17 cellular contexts compared by ENCODE assay signal in genomic region chr1:46196609-46197008, GRCh38. TPM values are rescaled to one million over a fixed set of nuclear protein-coding genes. Genes with fewer than 3 reads are reported as not detected.
DNase-seq lines count a peak whose midpoint lies in the region; TF ChIP-seq lines count a peak whose summit lies in the region.
"Had no signal": no experiment of that assay in that cellular context is flagged by ENCODE, and none has a peak within 500 bp of the region (broad histone marks: within the 10 kb centered on the region; RNA-seq: fewer than 3 reads in every experiment).

No MANE protein-coding gene starts in this region.

- no peaks in the 10 kb centered on the region for H3F3A ChIP-seq in Loucy (ENCODE audit: low read depth)

- no peaks in the 10 kb centered on the region for H3K9me2 ChIP-seq in Loucy (replicated peaks; ENCODE audit: low read depth, low read length)

- peaks cover 6% of the 10 kb centered on the region for H3K36me3 Mint-ChIP-seq in activated CD4-positive, alpha-beta T cell treated with anti-CD3 and anti-CD28 coated beads, Interleukin-2, amount 10 ng/mL, durations not matched to agents 7 days and 5 days (ENCODE audit: low read depth)
- H3K36me3 Mint-ChIP-seq: activated CD8-positive, alpha-beta memory T cell treated with anti-CD3 and anti-CD28 coated beads, Interleukin-2, amount 10 ng/mL, durations not matched to agents 7 days and 5 days had no signal

- H3K4me3 Mint-ChIP-seq in activated CD4-positive, alpha-beta T cell treated with anti-CD3 and anti-CD28 coated beads, Interleukin-2, amount 10 ng/mL, durations not matched to agents 7 days and 5 days = peak overlapping the region; percentile 80

- H3K36me3 ChIP-seq in Loucy (ENCODE audit: insufficient read depth, low read length) (peaks cover 4% of the 10 kb centered on the region; the same call in 1 of the 2 replicates), neuronal stem cell (replicated peaks in 1 of 2; ENCODE audit: control insufficient read depth in 2 of 2, insufficient read depth in 2 of 2, low read length in 2 of 2) (peaks cover 32 to 54% of the 10 kb centered on the region in 2 donors)
- H3K36me3 ChIP-seq: SJCRH30 had no signal

- peak overlapping the region; percentile 89 for H3K4me2 ChIP-seq in Loucy (ENCODE audit: low read depth, low read length, poor library complexity, severe bottlenecking)
- no peak overlapping the region for H3K4me2 ChIP-seq in neuronal stem cell (ENCODE audit: insufficient read depth, low read length, poor library complexity, severe bottlenecking)

- H3K79me1 ChIP-seq in neuronal stem cell (ENCODE audit: low read depth, low read length) = peaks cover 7% of the 10 kb centered on the region

- H3K9ac ChIP-seq in Loucy (ENCODE audit: low read depth, low read length, poor library complexity, severe bottlenecking) = peak overlapping the region; percentile 75
- no peak overlapping the region for H3K9ac ChIP-seq in neuronal stem cell (ENCODE audit: low read depth, low read length, poor library complexity)

- H2BK120ac ChIP-seq in neuronal stem cell (ENCODE audit: low read depth, low read length) = no peak overlapping the region

- no peak overlapping the region for H3K18ac ChIP-seq in neuronal stem cell (ENCODE audit: low read length)

- H4K91ac ChIP-seq in neuronal stem cell (ENCODE audit: low read depth, low read length, poor library complexity) = no peak overlapping the region

- no peak overlapping the region for H2BK12ac ChIP-seq in neuronal stem cell (ENCODE audit: low read length)

- H3K9me3 ChIP-seq in Loucy (ENCODE audit: insufficient read depth, low read depth, low read length) = no peaks in the 10 kb centered on the region
- no peaks in the 10 kb centered on the region for H3K9me3 ChIP-seq in neuronal stem cell (replicated peaks in 1 of 2; ENCODE audit: control insufficient read depth in 2 of 2, insufficient read depth in 1 of 2, low read depth in 1 of 2, low read length in 2 of 2)
- H3K9me3 ChIP-seq: adrenal gland, colonic mucosa, SJCRH30 had no signal

- no peak overlapping the region for H3K27ac Mint-ChIP-seq in activated CD4-positive, alpha-beta T cell treated with anti-CD3 and anti-CD28 coated beads, Interleukin-2, amount 10 ng/mL, durations not matched to agents 7 days and 5 days
- H3K27ac Mint-ChIP-seq: activated CD8-positive, alpha-beta memory T cell treated with anti-CD3 and anti-CD28 coated beads, Interleukin-2, amount 10 ng/mL, durations not matched to agents 7 days and 5 days had no signal

- CTCF ChIA-PET in activated CD4-positive, alpha-beta T cell treated with anti-CD3 and anti-CD28 coated beads, Interleukin-2, amount 10 ng/mL, durations not matched to agents 7 days and 5 days (lab: Charles Lee) = no interaction called here

- H4K20me1 ChIP-seq in Loucy (ENCODE audit: insufficient read depth, low read length, poor library complexity, severe bottlenecking) = no peaks in the 10 kb centered on the region

- H3K23ac ChIP-seq in neuronal stem cell (ENCODE audit: low read depth, low read length, poor library complexity) = no peak overlapping the region

- H3K14ac ChIP-seq in neuronal stem cell (ENCODE audit: low read length) = no peak overlapping the region

- no peak for DNase-seq in activated CD4-positive, alpha-beta T cell treated with anti-CD3 and anti-CD28 coated beads, Interleukin-2, amount 10 ng/mL, durations not matched to agents 7 days and 5 days
- no peak for DNase-seq in activated CD4-positive, alpha-beta T cell treated with anti-CD3 and anti-CD28 coated beads, Interleukin-2, amount 50 U/mL, for 4 hours
- DNase-seq in coronary artery (ENCODE audit: low spot score) (no peak), neuronal stem cell (ENCODE audit: low spot score) (no peak), DMS153 treated with DMSO at 0.1 percent for 48 hours (lab: John Stamatoyannopoulos, UW; ENCODE audit: unreplicated experiment) (no peak), NCI-H446 treated with DMSO at 0.1 percent for 48 hours (lab: John Stamatoyannopoulos, UW) (no peak), DMS 273 (lab: John Stamatoyannopoulos, UW; ENCODE audit: unreplicated experiment) (no peak)
- DNase-seq: activated CD8-positive, alpha-beta memory T cell treated with anti-CD3 and anti-CD28 coated beads, Interleukin-2, amount 10 ng/mL, durations not matched to agents 7 days and 5 days; adrenal gland; colonic mucosa; DMS 273 treated with DMSO at 0.1 percent for 48 hours; erythroblast; GOT3; NK-92 treated with Interleukin-12 subunit alpha and Interleukin-12 subunit beta, amount 100 ng/mL, for 24 hours; right cardiac atrium; SJCRH30 had no signal

- H3K27ac ChIP-seq in coronary artery (no peak overlapping the region), neuronal stem cell (replicated peaks; ENCODE audit: low read length) (no peak overlapping the region)
- H3K27ac ChIP-seq: colonic mucosa, SJCRH30 had no signal

- H3K4me3 ChIP-seq in Loucy (ENCODE audit: low read length, poor library complexity, severe bottlenecking) = peak overlapping the region; percentile 76
- H3K4me3 ChIP-seq in coronary artery = peak overlapping the region; percentile 89
- no peak overlapping the region for H3K4me3 ChIP-seq in neuronal stem cell (ENCODE audit: low read length in 2 of 2)
- H3K4me3 ChIP-seq: colonic mucosa, SJCRH30 had no signal

- H4K8ac ChIP-seq in neuronal stem cell (ENCODE audit: low read depth, low read length) = no peak overlapping the region

- no peak overlapping the region for H3K4ac ChIP-seq in neuronal stem cell (ENCODE audit: low read length)

- H3K4me1 Mint-ChIP-seq in activated CD4-positive, alpha-beta T cell treated with anti-CD3 and anti-CD28 coated beads, Interleukin-2, amount 10 ng/mL, durations not matched to agents 7 days and 5 days = peaks cover 23% of the 10 kb centered on the region

- TF ChIP-seq CTCF in Loucy (conservative IDR thresholded peaks at IDR 0.05; ENCODE audit: low read length) (no peak), coronary artery (IDR thresholded peaks at IDR 0.05) (no peak)

- no peaks in the 10 kb centered on the region for H3K27me3 Mint-ChIP-seq in activated CD4-positive, alpha-beta T cell treated with anti-CD3 and anti-CD28 coated beads, Interleukin-2, amount 10 ng/mL, durations not matched to agents 7 days and 5 days
- H3K27me3 Mint-ChIP-seq: activated CD8-positive, alpha-beta memory T cell treated with anti-CD3 and anti-CD28 coated beads, Interleukin-2, amount 10 ng/mL, durations not matched to agents 7 days and 5 days had no signal

- H3K4me1 ChIP-seq in Loucy (ENCODE audit: insufficient read depth, low read length, poor library complexity, severe bottlenecking) (peaks cover 15% of the 10 kb centered on the region), neuronal stem cell (ENCODE audit: control insufficient read depth in 2 of 2, insufficient read depth in 1 of 2, low read depth in 1 of 2, low read length in 2 of 2) (peaks cover 8 to 10% of the 10 kb centered on the region in 2 donors)
- H3K4me1 ChIP-seq: SJCRH30 had no signal

- no peak overlapping the region for H2BK5ac ChIP-seq in neuronal stem cell (ENCODE audit: low read length)

- no CpG with 5 or more reads among the region's 9 CpGs for WGBS in neuronal stem cell (ENCODE audit: extremely low coverage in 2 of 2, insufficient read length in 2 of 2, insufficient replicate concordance in 1 of 2), 2 donors

- H3K27me3 ChIP-seq in Loucy (ENCODE audit: insufficient read depth, low read length, poor library complexity, severe bottlenecking) = no peaks in the 10 kb centered on the region
- no peaks in the 10 kb centered on the region for H3K27me3 ChIP-seq in neuronal stem cell (ENCODE audit: control insufficient read depth in 3 of 3, insufficient read depth in 3 of 3, low read depth in 1 of 3, low read length in 3 of 3)
- H3K27me3 ChIP-seq: adrenal gland, colonic mucosa, SJCRH30 had no signal

- no peaks in the 10 kb centered on the region for H3K9me3 Mint-ChIP-seq in activated CD4-positive, alpha-beta T cell treated with anti-CD3 and anti-CD28 coated beads, Interleukin-2, amount 10 ng/mL, durations not matched to agents 7 days and 5 days

- POLR2A ChIA-PET in activated CD4-positive, alpha-beta T cell treated with anti-CD3 and anti-CD28 coated beads, Interleukin-2, amount 10 ng/mL, durations not matched to agents 7 days and 5 days (lab: Charles Lee) = no interaction called here

- peaks cover 7% of the 10 kb centered on the region; the same call in 1 of the 2 replicates for H3K79me2 ChIP-seq in Loucy (ENCODE audit: insufficient read depth, low read length)

- H2BK15ac ChIP-seq in neuronal stem cell (ENCODE audit: low read length) = no peak overlapping the region

- no peak overlapping the region for H2AFZ ChIP-seq in Loucy (ENCODE audit: low read length)
- H2AFZ ChIP-seq in neuronal stem cell (ENCODE audit: low read length) = no peak overlapping the region

- H2AK5ac ChIP-seq in neuronal stem cell (ENCODE audit: low read depth, low read length) = peak overlapping the region; percentile 89

RNA-seq across cellular contexts. Expression of gene POMGNT1, which starts 1.6 kb away (rescaled TPM):
- total RNA-seq in activated CD4-positive, alpha-beta T cell treated with anti-CD3 and anti-CD28 coated beads, Interleukin-2, amount 10 ng/mL, durations not matched to agents 7 days and 5 days = 10 to 100 TPM; 32.0 to 33.4 TPM
- polyA plus RNA-seq in neuronal stem cell (2013, experiment 1 of 2) = 61.7 TPM
- polyA plus RNA-seq in neuronal stem cell (2013, experiment 2 of 2) = 64.1 TPM

RNA-seq across cellular contexts. Expression of gene LURAP1, which starts 6.5 kb away (rescaled TPM):
- total RNA-seq in activated CD4-positive, alpha-beta T cell treated with anti-CD3 and anti-CD28 coated beads, Interleukin-2, amount 10 ng/mL, durations not matched to agents 7 days and 5 days = not detected
- polyA plus RNA-seq in neuronal stem cell (2013, experiment 1 of 2) = 2.2 TPM
- 2.5 TPM for polyA plus RNA-seq in neuronal stem cell (2013, experiment 2 of 2)
- total RNA-seq: activated CD8-positive, alpha-beta memory T cell treated with anti-CD3 and anti-CD28 coated beads, Interleukin-2, amount 10 ng/mL, durations not matched to agents 7 days and 5 days had no signal

RNA-seq across cellular contexts. Expression of gene P3R3URF, which starts 20.3 kb away (rescaled TPM):
- total RNA-seq in activated CD4-positive, alpha-beta T cell treated with anti-CD3 and anti-CD28 coated beads, Interleukin-2, amount 10 ng/mL, durations not matched to agents 7 days and 5 days = not detected
- polyA plus RNA-seq in neuronal stem cell (2013, experiment 1 of 2) = not detected
- not detected for polyA plus RNA-seq in neuronal stem cell (2013, experiment 2 of 2)
- total RNA-seq: activated CD8-positive, alpha-beta memory T cell treated with anti-CD3 and anti-CD28 coated beads, Interleukin-2, amount 10 ng/mL, durations not matched to agents 7 days and 5 days; adrenal gland; colonic mucosa; right cardiac atrium; SJCRH30 had no signal
- polyA plus RNA-seq: adrenal gland, right cardiac atrium had no signal

RNA-seq across cellular contexts. Expression of gene TSPAN1, which starts 21.7 kb away (rescaled TPM):
- not detected for total RNA-seq in activated CD4-positive, alpha-beta T cell treated with anti-CD3 and anti-CD28 coated beads, Interleukin-2, amount 10 ng/mL, durations not matched to agents 7 days and 5 days
- polyA plus RNA-seq in neuronal stem cell (2013, experiment 1 of 2) = not detected
- polyA plus RNA-seq in neuronal stem cell (2013, experiment 2 of 2) = not detected
- total RNA-seq: activated CD8-positive, alpha-beta memory T cell treated with anti-CD3 and anti-CD28 coated beads, Interleukin-2, amount 10 ng/mL, durations not matched to agents 7 days and 5 days; SJCRH30 had no signal

RNA-seq across cellular contexts. Expression of gene RAD54L, which starts 51.0 kb away (rescaled TPM):
- 10 to 100 TPM; 46.7 to 54.0 TPM for total RNA-seq in activated CD4-positive, alpha-beta T cell treated with anti-CD3 and anti-CD28 coated beads, Interleukin-2, amount 10 ng/mL, durations not matched to agents 7 days and 5 days
- 16.4 TPM for polyA plus RNA-seq in neuronal stem cell (2013, experiment 1 of 2)
- polyA plus RNA-seq in neuronal stem cell (2013, experiment 2 of 2) = 16.6 TPM

Comparison
In these comparisons a context has a peak if more than half of its experiments do, and no peak if none do; other contexts are left out.
1. H3K4me3 ChIP-seq: peak in Loucy (single experiment) and coronary artery (single experiment); none in neuronal stem cell (0 of 2).